26 cellular contexts compared by ENCODE assay signal in genomic region chr11:24793479-24793878, GRCh38.
"Had no signal": no experiment of that assay in that cellular context is flagged by ENCODE, and none has a peak within 500 bp of the region (broad histone marks: within the 10 kb centered on the region; RNA-seq: fewer than 3 reads in every experiment).

No MANE protein-coding gene starts in this region.

- H3K27me3 ChIP-seq: breast epithelium, MG63, SJCRH30 had no signal

- H3K27ac ChIP-seq: breast epithelium, RWPE1, SJCRH30 had no signal

- H3K36me3 ChIP-seq: breast epithelium, MG63, SJCRH30 had no signal

- H3K4me1 ChIP-seq: breast epithelium, SJCRH30 had no signal

- H3K4me3 ChIP-seq: breast epithelium, MG63, SJCRH30 had no signal

- DNase-seq: activated CD4-positive, alpha-beta T cell treated with anti-CD3 and anti-CD28 coated beads for 48 hours; activated CD4-positive, alpha-beta T cell treated with anti-CD3 and anti-CD28 coated beads, Interleukin-2, amount 50 U/mL, for 4 hours; activated CD8-positive, alpha-beta T cell treated with anti-CD3 and anti-CD28 coated beads, Interleukin-2, amount 10 ng/mL, durations not matched to agents 7 days and 5 days; activated effector memory CD4-positive, alpha-beta T cell treated with Interleukin-2 at 50 U/mL for 16 hours; activated naive CD4-positive, alpha-beta T cell; activated T-cell treated with anti-CD3 and anti-CD28 coated beads, Interleukin-2, amount 50 U/mL, for 24 hours; amygdala; central memory CD4-positive, alpha-beta T cell; MG63; MV-4-11; NCI-H1092 treated with DMSO at 0.1 percent for 48 hours; NCI-H1417 treated with DMSO at 0.1 percent for 48 hours; NCI-H1694; NCI-H2029; NCI-H2107; NCI-H510A treated with DMSO at 0.1 percent for 48 hours; NK-92 treated with Interleukin-12 subunit alpha and Interleukin-12 subunit beta, amount 100 ng/mL, for 24 hours; OCI-M1; Right ventricle myocardium superior; SJCRH30; SK-N-SH; T-helper 1 cell had no signal

- ATAC-seq: activated CD4-positive, CD25-positive, alpha-beta regulatory T cell treated with anti-CD3 and anti-CD28 coated beads, Interleukin-2, amount 50 U/mL, for 24 hours; activated CD8-positive, alpha-beta T cell treated with anti-CD3 and anti-CD28 coated beads, Interleukin-2, amount 10 ng/mL, durations not matched to agents 7 days and 5 days; Panc1 had no signal
